8 cellular contexts compared by ENCODE assay signal in genomic region chrX:119871599-119872395, GRCh38. TPM values are rescaled to one million over a fixed set of nuclear protein-coding genes. Genes with fewer than 3 reads are reported as not detected.
DNase-seq lines count a peak whose midpoint lies in the region; ATAC-seq and TF ChIP-seq lines count a peak whose summit lies in the region.

Gene NDUFA1, plus strand, starts transcription at chrX:119871832. Its CDS starts 80 bp downstream, at chrX:119871912.
Gene RNF113A, minus strand, starts transcription at chrX:119871733. Its CDS starts 120 bp downstream, at chrX:119871613.

- peak; percentile 38 to 69 for TF ChIP-seq POLR2A in uterus (IDR thresholded peaks at IDR 0.05)

- ATAC-seq in GM18498 (IDR thresholded peaks at IDR 0.05; ENCODE audit: unreplicated experiment) = peak; percentile 92
- ATAC-seq in HG02884 (IDR thresholded peaks at IDR 0.05; ENCODE audit: unreplicated experiment) = peak; percentile 94
- ATAC-seq in left ventricle myocardium superior = peak; percentile 99

- no peaks in the 10 kb centered on the region for H3K36me3 ChIP-seq in uterus

- peak within 1 kb of the TSS; percentile 63 for H3K4me3 ChIP-seq in uterus

- intact Hi-C loops in left ventricle myocardium superior (cut with micrococcal nuclease) (no loop called here), uterus (cut with DNase I; ENCODE audit: low total_unique reads) (no loop called here)

- H3K4me1 ChIP-seq in uterus = no peaks in the 10 kb centered on the region

- no peak for TF ChIP-seq CTCF in uterus (IDR thresholded peaks at IDR 0.05)

- H3K27ac ChIP-seq in angular gyrus (ENCODE audit: low read depth, low read length) = peak within 1 kb of the TSS; percentile 83
- peak within 1 kb of the TSS; percentile 90 to 91 for H3K27ac ChIP-seq in uterus

- no peaks in the 10 kb centered on the region for H3K27me3 ChIP-seq in uterus

- DNase-seq in NCI-H187 (lab: John Stamatoyannopoulos, UW) = peak; percentile 74 to 88
- DNase-seq in T-helper 2 cell = peak; percentile 59 to 96 (median 78)
- peak; percentile 91 for DNase-seq in left ventricle myocardium superior
- no peak for DNase-seq in pulmonary artery endothelial cell (ENCODE audit: low read depth, low spot score)
- DNase-seq in uterus = peak; percentile 76 to 82

- no peaks in the 10 kb centered on the region for H3K9me3 ChIP-seq in uterus

RNA-seq across cellular contexts. Expression of gene NDUFA1, which starts in this region (rescaled TPM):
- total RNA-seq in left ventricle myocardium superior (631 TPM), pulmonary artery endothelial cell (68.0 and 100 TPM in 2 replicates), uterus (100 to 1,000 TPM in 1 of 4 donors, 10 to 100 TPM in 2, 1 to 10 TPM in 1; 5.1 to 112 (median 33.7) TPM)

RNA-seq across cellular contexts. Expression of gene RNF113A, which starts in this region (rescaled TPM):
- total RNA-seq in left ventricle myocardium superior (10.2 TPM), pulmonary artery endothelial cell (15.8 and 16.6 TPM in 2 replicates), uterus (10 to 100 TPM in 2 of 4 donors, 1 to 10 TPM in 2; 6.2 to 15.1 (median 9.8) TPM)
